29 cellular contexts compared by ENCODE assay signal in genomic region chr1:68608289-68608688, GRCh38.
"Had no signal": no experiment of that assay in that cellular context is flagged by ENCODE, and none has a peak within 500 bp of the region (broad histone marks: within the 10 kb centered on the region; RNA-seq: fewer than 3 reads in every experiment).

No MANE protein-coding gene starts in this region.

- ATAC-seq: activated CD4-positive, alpha-beta T cell treated with anti-CD3 and anti-CD28 coated beads for 36 hours; activated CD8-positive, alpha-beta memory T cell treated with anti-CD3 and anti-CD28 coated beads, Interleukin-2, amount 10 ng/mL, durations not matched to agents 7 days and 5 days; activated CD8-positive, alpha-beta T cell treated with anti-CD3 and anti-CD28 coated beads, Interleukin-2, amount 10 ng/mL, durations not matched to agents 7 days and 5 days; activated naive CD4-positive, alpha-beta T cell treated with anti-CD3 and anti-CD28 coated beads, Interleukin-2, amount 50 U/mL, for 72 hours; effector memory CD8-positive, alpha-beta T cell; gastroesophageal sphincter had no signal

- H3K27ac ChIP-seq: brain microvascular endothelial cell, esophagus muscularis mucosa, gastroesophageal sphincter had no signal

- H3K27me3 Mint-ChIP-seq: activated CD4-positive, alpha-beta memory T cell treated with anti-CD3 and anti-CD28 coated beads for 36 hours; activated CD4-positive, alpha-beta T cell treated with anti-CD3 and anti-CD28 coated beads for 36 hours; activated CD4-positive, alpha-beta T cell treated with anti-CD3 and anti-CD28 coated beads, Interleukin-2, amount 10 ng/mL, durations not matched to agents 24 days and 14 days; activated CD8-positive, alpha-beta memory T cell treated with anti-CD3 and anti-CD28 coated beads, Interleukin-2, amount 10 ng/mL, durations not matched to agents 7 days and 5 days; activated naive CD4-positive, alpha-beta T cell treated with anti-CD3 and anti-CD28 coated beads, Interleukin-2, amount 10 ng/mL, durations not matched to agents 7 days and 5 days; activated naive CD8-positive, alpha-beta T cell treated with anti-CD3 and anti-CD28 coated beads, Interleukin-2, amount 10 ng/mL, durations not matched to agents 7 days and 5 days; central memory CD8-positive, alpha-beta T cell; effector memory CD8-positive, alpha-beta T cell had no signal

- FAIRE-seq: astrocyte, colon had no signal

- H3K27ac Mint-ChIP-seq: activated CD4-positive, alpha-beta memory T cell treated with anti-CD3 and anti-CD28 coated beads for 36 hours; activated CD4-positive, alpha-beta T cell treated with anti-CD3 and anti-CD28 coated beads for 36 hours; activated CD4-positive, alpha-beta T cell treated with anti-CD3 and anti-CD28 coated beads, Interleukin-2, amount 10 ng/mL, durations not matched to agents 24 days and 14 days; activated CD8-positive, alpha-beta memory T cell treated with anti-CD3 and anti-CD28 coated beads, Interleukin-2, amount 10 ng/mL, durations not matched to agents 7 days and 5 days; activated CD8-positive, alpha-beta T cell treated with anti-CD3 and anti-CD28 coated beads, Interleukin-2, amount 10 ng/mL, durations not matched to agents 7 days and 5 days; activated naive CD4-positive, alpha-beta T cell treated with anti-CD3 and anti-CD28 coated beads, Interleukin-2, amount 10 ng/mL, durations not matched to agents 7 days and 5 days; activated naive CD4-positive, alpha-beta T cell treated with anti-CD3 and anti-CD28 coated beads, Interleukin-2, amount 50 U/mL, for 72 hours; activated naive CD8-positive, alpha-beta T cell treated with anti-CD3 and anti-CD28 coated beads, Interleukin-2, amount 10 ng/mL, durations not matched to agents 7 days and 5 days; activated T-helper 1 cell treated with anti-CD3 and anti-CD28 coated beads, Interleukin-12 subunit alpha, Interleukin-12 subunit beta, Interleukin-2, Interleukin-4 antibody, amounts not matched to agents 30 ng/mL and 10 ng/mL and 1 ng/mL, durations not matched to agents 14 hours and 24 hours and 36 hours; effector memory CD8-positive, alpha-beta T cell had no signal

- H3K4me3 ChIP-seq: esophagus muscularis mucosa, gastroesophageal sphincter had no signal

- H3K4me3 Mint-ChIP-seq: activated CD4-positive, alpha-beta memory T cell treated with anti-CD3 and anti-CD28 coated beads for 36 hours; activated CD4-positive, alpha-beta T cell treated with anti-CD3 and anti-CD28 coated beads for 36 hours; activated CD4-positive, alpha-beta T cell treated with anti-CD3 and anti-CD28 coated beads, Interleukin-2, amount 10 ng/mL, durations not matched to agents 24 days and 14 days; activated CD8-positive, alpha-beta memory T cell treated with anti-CD3 and anti-CD28 coated beads, Interleukin-2, amount 10 ng/mL, durations not matched to agents 7 days and 5 days; activated CD8-positive, alpha-beta T cell treated with anti-CD3 and anti-CD28 coated beads, Interleukin-2, amount 10 ng/mL, durations not matched to agents 7 days and 5 days; activated naive CD4-positive, alpha-beta T cell treated with anti-CD3 and anti-CD28 coated beads, Interleukin-2, amount 10 ng/mL, durations not matched to agents 7 days and 5 days; activated naive CD8-positive, alpha-beta T cell treated with anti-CD3 and anti-CD28 coated beads, Interleukin-2, amount 10 ng/mL, durations not matched to agents 7 days and 5 days; activated T-helper 1 cell treated with anti-CD3 and anti-CD28 coated beads, Interleukin-12 subunit alpha, Interleukin-12 subunit beta, Interleukin-2, Interleukin-4 antibody, amounts not matched to agents 30 ng/mL and 10 ng/mL and 1 ng/mL, durations not matched to agents 14 hours and 24 hours and 36 hours; central memory CD8-positive, alpha-beta T cell; effector memory CD8-positive, alpha-beta T cell had no signal

- H3K4me1 ChIP-seq: esophagus muscularis mucosa, gastroesophageal sphincter had no signal

- H3K36me3 ChIP-seq: brain microvascular endothelial cell, esophagus muscularis mucosa, gastroesophageal sphincter had no signal

- H3K27me3 ChIP-seq: brain microvascular endothelial cell, esophagus muscularis mucosa, gastroesophageal sphincter had no signal

- H3K4me1 Mint-ChIP-seq: activated CD4-positive, alpha-beta T cell treated with anti-CD3 and anti-CD28 coated beads for 36 hours; activated CD4-positive, alpha-beta T cell treated with anti-CD3 and anti-CD28 coated beads, Interleukin-2, amount 10 ng/mL, durations not matched to agents 24 days and 14 days; activated CD8-positive, alpha-beta memory T cell treated with anti-CD3 and anti-CD28 coated beads, Interleukin-2, amount 10 ng/mL, durations not matched to agents 7 days and 5 days; activated naive CD4-positive, alpha-beta T cell treated with anti-CD3 and anti-CD28 coated beads, Interleukin-2, amount 10 ng/mL, durations not matched to agents 7 days and 5 days; activated naive CD8-positive, alpha-beta T cell treated with anti-CD3 and anti-CD28 coated beads, Interleukin-2, amount 10 ng/mL, durations not matched to agents 7 days and 5 days; central memory CD8-positive, alpha-beta T cell had no signal

- DNase-seq: activated CD4-positive, alpha-beta memory T cell treated with anti-CD3 and anti-CD28 coated beads for 36 hours; activated CD4-positive, alpha-beta T cell treated with anti-CD3 and anti-CD28 coated beads for 36 hours; activated CD4-positive, alpha-beta T cell treated with anti-CD3 and anti-CD28 coated beads, Interleukin-2, amount 10 ng/mL, durations not matched to agents 24 days and 14 days; activated CD4-positive, CD25-positive, alpha-beta regulatory T cell; activated CD4-positive, CD25-positive, alpha-beta regulatory T cell treated with anti-CD3 and anti-CD28 coated beads, Interleukin-2, amount 50 U/mL, for 72 hours; activated CD8-positive, alpha-beta memory T cell treated with anti-CD3 and anti-CD28 coated beads, Interleukin-2, amount 10 ng/mL, durations not matched to agents 7 days and 5 days; activated CD8-positive, alpha-beta memory T cell treated with anti-CD3 and anti-CD28 coated beads, Interleukin-2, amount 50 U/mL, for 4 hours; activated CD8-positive, alpha-beta T cell treated with anti-CD3 and anti-CD28 coated beads, Interleukin-2, amount 10 ng/mL, durations not matched to agents 7 days and 5 days; activated gamma-delta T cell; activated naive CD4-positive, alpha-beta T cell; activated naive CD4-positive, alpha-beta T cell treated with anti-CD3 and anti-CD28 coated beads, Interleukin-2, amount 10 ng/mL, durations not matched to agents 7 days and 5 days; activated naive CD8-positive, alpha-beta T cell treated with anti-CD3 and anti-CD28 coated beads, Interleukin-2, amount 10 ng/mL, durations not matched to agents 7 days and 5 days; activated T-cell treated with anti-CD3 and anti-CD28 coated beads, Interleukin-2, amount 50 U/mL, for 1 hour; activated T-cell treated with anti-CD3 and anti-CD28 coated beads, Interleukin-2, amount 50 U/mL, for 48 hours; brain microvascular endothelial cell; cortex of kidney; dermis blood vessel endothelial cell; effector CD4-positive, alpha-beta T cell; effector memory CD8-positive, alpha-beta T cell; erythroblast; foreskin melanocyte; T-helper 2 cell had no signal
